ENCODE assay signal across 1 cellular context in the genomic region with DNA sequence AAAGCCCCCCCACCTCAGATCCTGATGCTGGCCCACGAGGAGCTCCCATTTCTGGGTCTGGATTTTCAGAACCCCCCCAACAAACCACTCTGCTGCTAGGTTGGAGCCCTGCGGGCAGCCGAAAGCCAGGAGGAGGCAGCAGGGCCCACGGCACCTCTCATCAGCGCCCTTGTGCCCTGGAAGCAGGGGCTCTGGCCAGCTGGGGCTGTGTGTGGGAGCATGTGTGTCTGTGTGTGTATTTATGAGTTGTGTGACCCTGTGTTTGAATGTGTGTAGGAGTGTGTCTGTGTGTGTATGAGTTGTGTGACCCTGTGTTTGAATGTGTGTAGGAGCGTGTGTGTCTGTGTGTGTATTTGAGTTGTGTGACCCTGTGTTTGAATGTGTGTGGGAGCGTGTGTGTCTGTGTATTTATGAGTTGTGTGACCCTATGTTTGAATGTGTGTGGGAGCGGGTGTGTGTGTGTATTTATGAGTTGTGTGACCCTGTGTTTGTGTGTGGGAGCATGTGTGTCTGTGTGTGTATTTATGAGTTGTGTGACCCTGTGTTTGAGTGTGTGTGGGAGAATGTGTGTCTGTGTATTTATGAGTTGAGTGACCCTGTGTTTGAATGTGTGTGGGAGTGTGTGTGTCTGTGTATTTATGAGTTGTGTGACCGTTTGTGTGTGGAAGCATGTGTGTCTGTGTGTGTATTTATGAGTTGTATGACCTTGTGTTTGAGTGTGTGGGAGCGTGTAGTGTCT.
TF ChIP-seq lines count a peak whose summit lies in the region.

No MANE protein-coding gene starts in this region.

TF ChIP-seq in GM23338, 12 proteins besides CTCF, POLR2A, EP300 and RAD21 (continued from another document):
- TF ChIP-seq CREB1 (CRISPR knock-in tag; IDR thresholded peaks at IDR 0.05; ENCODE audit: low read depth) (no peak), STAT1 (IDR thresholded peaks at IDR 0.05; ENCODE audit: unreplicated experiment) (no peak), NANOG (IDR thresholded peaks at IDR 0.05; ENCODE audit: borderline replicate concordance) (no peak), ZNF114 (CRISPR knock-in tag; IDR thresholded peaks at IDR 0.05) (no peak)
